24 cellular contexts compared by ENCODE assay signal in the genomic region with DNA sequence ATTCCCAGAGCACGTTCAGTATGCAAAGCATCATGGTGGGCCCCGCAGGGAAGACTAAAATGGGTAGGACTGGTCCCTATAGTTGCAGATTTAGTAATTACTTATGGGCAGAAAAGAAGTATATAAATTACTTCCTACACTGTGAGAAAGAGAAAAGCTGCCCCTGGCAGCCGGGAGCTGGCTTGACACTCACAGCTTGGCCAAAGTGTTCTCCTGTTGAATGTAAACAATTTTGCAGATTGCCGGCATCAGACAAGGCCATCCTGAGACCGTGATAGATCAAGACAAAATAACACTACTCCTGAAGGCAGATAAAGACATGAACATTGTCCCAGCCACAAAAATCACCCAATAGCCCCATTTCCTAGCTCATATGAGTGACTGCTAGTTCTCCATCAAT.
"Had no signal": no experiment of that assay in that cellular context is flagged by ENCODE, and none has a peak within 500 bp of the region (broad histone marks: within the 10 kb centered on the region; RNA-seq: fewer than 3 reads in every experiment).

No MANE protein-coding gene starts in this region.

- FAIRE-seq: islet of Langerhans had no signal

- H3K9me3 ChIP-seq: left lung, ovary, upper lobe of right lung, uterus had no signal

- DNase-seq: cortex of kidney; effector memory CD8-positive, alpha-beta T cell; foreskin fibroblast; heart left ventricle; left cardiac atrium; left lung; mesenchymal stem cell; naive thymus-derived CD4-positive, alpha-beta T cell; occipital lobe; ovary; spleen; stimulated activated CD4-positive, alpha-beta T cell treated with anti-CD3 and anti-CD28 coated beads, Interleukin-4, amount 100 ng/mL, for 4 hours; stimulated activated naive CD8-positive, alpha-beta T cell treated with anti-CD3 and anti-CD28 coated beads, Interleukin-15, Interleukin-2, amounts not matched to agents 100 U/mL and 50 U/mL, for 24 hours; upper lobe of right lung; uterus had no signal

- H3K36me3 ChIP-seq: gastroesophageal sphincter, heart left ventricle, left lung, ovary, right atrium auricular region, spleen, upper lobe of right lung, uterus had no signal

- H3K27me3 Mint-ChIP-seq: effector memory CD8-positive, alpha-beta T cell; naive thymus-derived CD4-positive, alpha-beta T cell; stimulated activated memory B cell treated with anti-CD40 and anti-IgM and Interleukin-4, amounts not matched to agents 10 μg/mL and 1 μg/mL and 100 μg/mL, for 72 hours had no signal

- H3K4me2 ChIP-seq: hepatocyte had no signal

- H3K27ac ChIP-seq: heart left ventricle, hepatocyte, left lung, ovary, right atrium auricular region, spleen, tibial nerve, upper lobe of right lung, uterus had no signal

- ATAC-seq: effector memory CD8-positive, alpha-beta T cell; gastroesophageal sphincter; heart left ventricle; left cardiac atrium; left lung; naive thymus-derived CD4-positive, alpha-beta T cell; stimulated activated memory B cell treated with anti-CD40 and anti-IgM and Interleukin-4, amounts not matched to agents 10 μg/mL and 1 μg/mL and 100 μg/mL, for 72 hours; upper lobe of right lung had no signal

- H3K4me1 ChIP-seq: heart left ventricle, left lung, right atrium auricular region, spleen, tibial nerve, upper lobe of right lung, uterus had no signal

- H3K4me3 Mint-ChIP-seq: effector memory CD8-positive, alpha-beta T cell; mesothelial cell of epicardium; naive thymus-derived CD4-positive, alpha-beta T cell; nephron; stimulated activated memory B cell treated with anti-CD40 and anti-IgM and Interleukin-4, amounts not matched to agents 10 μg/mL and 1 μg/mL and 100 μg/mL, for 72 hours had no signal

- H3K4me1 Mint-ChIP-seq: mesothelial cell of epicardium; nephron; stimulated activated memory B cell treated with anti-CD40 and anti-IgM and Interleukin-4, amounts not matched to agents 10 μg/mL and 1 μg/mL and 100 μg/mL, for 72 hours had no signal

- H3K27ac Mint-ChIP-seq: mesothelial cell of epicardium; naive thymus-derived CD4-positive, alpha-beta T cell; nephron; stimulated activated memory B cell treated with anti-CD40 and anti-IgM and Interleukin-4, amounts not matched to agents 10 μg/mL and 1 μg/mL and 100 μg/mL, for 72 hours had no signal

- H3K4me3 ChIP-seq: gastroesophageal sphincter, heart left ventricle, hepatocyte, left lung, ovary, right atrium auricular region, skin epidermis, spleen, tibial nerve, upper lobe of right lung, uterus had no signal

- H3K9me3 Mint-ChIP-seq: effector memory CD8-positive, alpha-beta T cell; stimulated activated memory B cell treated with anti-CD40 and anti-IgM and Interleukin-4, amounts not matched to agents 10 μg/mL and 1 μg/mL and 100 μg/mL, for 72 hours had no signal

- H3K36me3 Mint-ChIP-seq: mesothelial cell of epicardium had no signal

- H3K79me2 ChIP-seq: hepatocyte had no signal

- H2AFZ ChIP-seq: hepatocyte had no signal

- H3K27me3 ChIP-seq: gastroesophageal sphincter, heart left ventricle, hepatocyte, left lung, ovary, right atrium auricular region, spleen, tibial nerve, upper lobe of right lung, uterus had no signal
